2 cellular contexts compared by ENCODE assay signal in the genomic region with DNA sequence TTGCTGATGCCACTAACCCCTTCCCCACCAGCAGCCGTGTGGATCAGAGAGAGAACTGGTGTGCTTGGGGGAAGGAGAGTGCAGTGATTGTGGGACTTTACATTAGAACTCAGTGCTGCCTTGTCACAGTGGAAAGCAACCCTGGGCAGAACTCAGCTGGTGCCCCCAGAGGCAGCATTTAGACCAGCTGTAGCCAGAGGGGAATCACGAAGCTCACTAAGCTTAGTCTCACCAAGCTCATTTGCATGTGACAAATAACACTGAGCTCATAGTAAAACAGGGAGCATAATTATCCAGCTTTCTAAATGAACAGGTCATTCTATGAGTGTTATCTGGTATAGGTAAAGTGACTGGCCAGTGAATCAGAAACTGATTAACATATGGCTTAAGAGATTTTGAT.
TF ChIP-seq lines count a peak whose summit lies in the region.

No MANE protein-coding gene starts in this region.

TF ChIP-seq in GM12891, 5 proteins besides CTCF, POLR2A, EP300 and RAD21:
- TF ChIP-seq POU2F2 (IDR thresholded peaks at IDR 0.05; ENCODE audit: low read depth, low read length), result peak; percentile 88
- no peak for TF ChIP-seq SPI1 (IDR thresholded peaks at IDR 0.05; ENCODE audit: low read depth, low read length)

TF ChIP-seq in H1, 55 proteins besides CTCF, POLR2A, EP300 and RAD21:
- TF ChIP-seq PHF8 (conservative IDR thresholded peaks at IDR 0.05; ENCODE audit: low read depth, low read length), result no peak
- TF ChIP-seq POU5F1 (IDR thresholded peaks at IDR 0.05; ENCODE audit: low read depth, low read length), result no peak
- no peak for TF ChIP-seq CBX5 (IDR thresholded peaks at IDR 0.05; ENCODE audit: low read depth, low read length)
- no peak for TF ChIP-seq POLR2AphosphoS5 (IDR thresholded peaks at IDR 0.05; ENCODE audit: low read depth, low read length)
- no peak for TF ChIP-seq SP1 (IDR thresholded peaks at IDR 0.05; ENCODE audit: low read depth, low read length)
- no peak for TF ChIP-seq HDAC6 (IDR thresholded peaks at IDR 0.05; ENCODE audit: low read depth, low read length)
